ENCODE assay signal across 20 cellular contexts in the genomic region with DNA sequence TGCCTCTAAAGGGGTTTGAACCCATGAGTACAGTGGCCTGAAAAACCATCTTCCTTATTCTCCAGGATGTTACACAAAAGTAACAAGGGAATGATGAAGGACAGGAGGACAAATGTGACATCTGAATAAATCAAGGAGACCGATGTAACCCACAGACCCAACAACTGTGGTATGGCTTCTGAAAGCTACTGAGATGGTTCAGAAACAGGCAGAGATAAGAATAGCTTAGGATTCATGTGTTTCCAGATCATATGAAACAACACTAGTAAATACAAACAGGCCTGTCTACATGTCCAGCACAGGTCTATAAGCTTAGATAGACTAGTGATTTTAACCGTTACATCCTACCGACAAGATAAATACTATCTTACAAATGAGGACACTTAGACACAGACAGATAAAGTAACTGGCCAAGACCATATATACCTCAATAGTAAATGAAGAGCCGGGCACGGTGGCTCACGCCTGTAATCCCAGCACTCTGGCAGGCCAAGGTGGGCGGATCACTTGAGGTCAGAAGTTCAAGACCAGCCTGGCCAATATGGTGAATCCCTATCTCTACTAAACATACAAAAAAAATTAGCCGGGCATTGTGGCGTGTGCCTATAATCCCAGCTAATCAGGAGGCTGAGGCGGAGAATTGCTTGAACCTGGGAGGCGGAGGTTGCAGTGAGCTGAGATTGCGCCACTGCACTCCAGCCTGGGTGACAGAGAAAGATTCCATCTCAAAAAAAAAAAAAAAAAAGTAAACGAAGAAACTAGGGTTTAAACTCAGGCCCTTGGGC.
DNase-seq lines count a peak whose midpoint lies in the region; ATAC-seq and TF ChIP-seq lines count a peak whose summit lies in the region.
"Had no signal": no experiment of that assay in that cellular context is flagged by ENCODE, and none has a peak within 500 bp of the region (broad histone marks: within the 10 kb centered on the region; RNA-seq: fewer than 3 reads in every experiment).

No MANE protein-coding gene starts in this region.

- peaks cover 81% of the 10 kb centered on the region for H3K4me1 ChIP-seq in hepatocyte (ENCODE audit: insufficient read depth)
- peaks cover 90% of the 10 kb centered on the region for H3K4me1 ChIP-seq in psoas muscle
- peaks cover 45 to 64% (median 55%) of the 10 kb centered on the region in 4 donors for H3K4me1 ChIP-seq in upper lobe of left lung

- no peaks in the 10 kb centered on the region for H4K20me1 ChIP-seq in hepatocyte (ENCODE audit: insufficient read depth, poor library complexity, severe bottlenecking)

- DNase-seq in NCI-H510A treated with DMSO at 0.1 percent for 48 hours (lab: John Stamatoyannopoulos, UW) = peak; percentile 22
- no peak for DNase-seq in NCI-H510A (lab: John Stamatoyannopoulos, UW)
- DNase-seq in hepatocyte (ENCODE audit: low spot score) = no peak
- DNase-seq in psoas muscle = no peak
- no peak for DNase-seq in upper lobe of left lung
- no peak for DNase-seq in SHP77 (lab: John Stamatoyannopoulos, UW)
- no peak for DNase-seq in DMS53 treated with DMSO at 0.1 percent for 48 hours (lab: John Stamatoyannopoulos, UW; ENCODE audit: unreplicated experiment)
- DNase-seq: activated CD4-positive, alpha-beta T cell treated with anti-CD3 and anti-CD28 coated beads, Interleukin-2, amount 50 U/mL, for 1 hour; CD4-positive, alpha-beta T cell; DMS 273 treated with DMSO at 0.1 percent for 48 hours; effector memory CD8-positive, alpha-beta T cell; glutamatergic neuron; H9; left lung; mucosa of descending colon; NCI-H2081; NCI-H446; stimulated activated naive CD8-positive, alpha-beta T cell treated with anti-CD3 and anti-CD28 coated beads, Interleukin-15, amount 100 ng/mL, for 72 hours had no signal

- H3K9me3 ChIP-seq in hepatocyte (ENCODE audit: low read depth) (no peaks in the 10 kb centered on the region), psoas muscle (no peaks in the 10 kb centered on the region), upper lobe of left lung (no peaks in the 10 kb centered on the region)
- H3K9me3 ChIP-seq: left lung, mucosa of descending colon had no signal

- H3K9me2 ChIP-seq in hepatocyte (replicated peaks; ENCODE audit: insufficient read depth) = no peaks in the 10 kb centered on the region

- intact Hi-C loops in psoas muscle (cut with DNase I) = loop anchor here (5.0 kb wide), 1 partner anchor 90 kb away; a partner anchor contains a TSS

- no peak overlapping the region for H2AFZ ChIP-seq in hepatocyte

- ATAC-seq in psoas muscle (peak in 3 of 4 donors; percentile 10 to 32 (median 29)), upper lobe of left lung (ENCODE audit: low FRiP score in 2 of 2) (no peak), GM18873 (IDR thresholded peaks at IDR 0.05; ENCODE audit: low FRiP score, unreplicated experiment) (no peak)
- ATAC-seq: activated naive CD4-positive, alpha-beta T cell treated with anti-CD3 and anti-CD28 coated beads, Interleukin-2, amount 50 U/mL, for 72 hours; effector memory CD8-positive, alpha-beta T cell; left lung; mucosa of descending colon; stimulated activated naive CD8-positive, alpha-beta T cell treated with anti-CD3 and anti-CD28 coated beads, Interleukin-15, amount 100 ng/mL, for 72 hours had no signal

- TF ChIP-seq POLR2A in upper lobe of left lung (IDR thresholded peaks at IDR 0.05) = no peak

- TF ChIP-seq EP300 in upper lobe of left lung (IDR thresholded peaks at IDR 0.05) = no peak

- H3K36me3 ChIP-seq in hepatocyte (replicated peaks; ENCODE audit: insufficient read depth, low read depth) = no peaks in the 10 kb centered on the region
- H3K36me3 ChIP-seq in psoas muscle (ENCODE audit: insufficient read depth in 1 of 2, low read depth in 1 of 2) = no peaks in the 10 kb centered on the region
- H3K36me3 ChIP-seq in upper lobe of left lung = no peaks in the 10 kb centered on the region
- H3K36me3 ChIP-seq: left lung had no signal

- H3K27me3 ChIP-seq in hepatocyte (no peaks in the 10 kb centered on the region), psoas muscle (ENCODE audit: insufficient read depth in 3 of 3, low read length in 2 of 3) (no peaks in the 10 kb centered on the region), upper lobe of left lung (no peaks in the 10 kb centered on the region)
- H3K27me3 ChIP-seq: left lung had no signal

- TF ChIP-seq CTCF in hepatocyte (IDR thresholded peaks at IDR 0.05; ENCODE audit: poor library complexity) (no peak), psoas muscle (IDR thresholded peaks at IDR 0.05) (no peak), upper lobe of left lung (IDR thresholded peaks at IDR 0.05) (no peak)

- peaks cover 36% of the 10 kb centered on the region for H3K79me2 ChIP-seq in hepatocyte

- WGBS in hepatocyte (ENCODE audit: low lambda C conversion rate, missing lambda C conversion rate) = 65% methylated on average over 13 of the region's 13 CpGs
- WGBS in psoas muscle, 3 donors = 67 to 76% (median 75%) methylated on average over 13 of the region's 13 CpGs
- 86 to 91% methylated on average over 13 of the region's 13 CpGs for WGBS in upper lobe of left lung, 2 donors

- H3K4me3 ChIP-seq in hepatocyte (no peak overlapping the region), psoas muscle (no peak overlapping the region), upper lobe of left lung (no peak overlapping the region)
- H3K4me3 ChIP-seq: left lung, mucosa of descending colon had no signal

- H3K27ac ChIP-seq in hepatocyte = peak overlapping the region; percentile 90
- peak overlapping the region; percentile 96 for H3K27ac ChIP-seq in psoas muscle
- peak overlapping the region in 3 of 4 donors; percentile 32 to 86 (median 81) for H3K27ac ChIP-seq in upper lobe of left lung
- H3K27ac ChIP-seq: left lung had no signal

- no peak overlapping the region for H3K4me2 ChIP-seq in hepatocyte

Comparison
In these comparisons a context has a peak if more than half of its experiments do, and no peak if none do; other contexts are left out.
1. ATAC-seq: peak in psoas muscle (3 of 4); none in upper lobe of left lung (0 of 2) and GM18873 (single experiment).
2. Peak in every context shown above with its lines, with median percentiles within 50 percentile points of each other: H3K27ac ChIP-seq.